11 cellular contexts compared by ENCODE assay signal in genomic region chr14:76473381-76474263, GRCh38.
A peak's percentile ranks its signal among the peaks of the same experiment; 100 is the strongest.
DNase-seq lines count a peak whose midpoint lies in the region; ATAC-seq and TF ChIP-seq lines count a peak whose summit lies in the region.
"Had no signal": no experiment of that assay in that cellular context is flagged by ENCODE, and none has a peak within 500 bp of the region (broad histone marks: within the 10 kb centered on the region; RNA-seq: fewer than 3 reads in every experiment).

No MANE protein-coding gene starts in this region.

- no peak for TF ChIP-seq POLR2A in gastrocnemius medialis (IDR thresholded peaks at IDR 0.05)
- no peak for TF ChIP-seq POLR2A in erythroblast (IDR thresholded peaks at IDR 0.05; ENCODE audit: low read length)

- no peaks in the 10 kb centered on the region for H3K9me3 ChIP-seq in SJCRH30 (replicated peaks)
- H3K9me3 ChIP-seq in gastrocnemius medialis, result no peaks in the 10 kb centered on the region
- H3K9me3 ChIP-seq: HAP-1 had no signal

- peak overlapping the region; percentile 15; the same call in 1 of the 2 replicates for H3K4me3 ChIP-seq in SJCRH30
- H3K4me3 ChIP-seq in gastrocnemius medialis, result peak overlapping the region; percentile 30 to 45 (median 38)
- H3K4me3 ChIP-seq: HAP-1 had no signal

- H3K27ac ChIP-seq in SJCRH30 (no peak overlapping the region), gastrocnemius medialis (peak overlapping the region; percentile 64 to 80 (median 77))
- H3K27ac ChIP-seq: KMS-11 had no signal

- DNase-seq in SJCRH30 (peak; percentile 23 to 50), left ventricle myocardium superior (peak; percentile 68), gastrocnemius medialis (peak; percentile 51 to 84), omental fat pad (ENCODE audit: low spot score) (no peak), erythroblast (lab: John Stamatoyannopoulos, UW) (no peak), NCI-H446 treated with DMSO at 0.1 percent for 48 hours (lab: John Stamatoyannopoulos, UW) (no peak)

- in situ Hi-C loops in gastrocnemius medialis (cut with MboI; ENCODE audit: low sequenced_read_pairs in 4 of 4), result no loop called here

- H3K4me1 ChIP-seq in SJCRH30 (peaks cover 5% of the 10 kb centered on the region), gastrocnemius medialis (peaks cover 37 to 44% of the 10 kb centered on the region in 2 donors)
- H3K4me1 ChIP-seq: HAP-1 had no signal

- intact Hi-C loops in left ventricle myocardium superior (cut with micrococcal nuclease) (no loop called here), gastrocnemius medialis (cut with DNase I; ENCODE audit: low total_unique reads) (loop anchor here (2.0 to 10.0 kb wide), 2 partner anchors 319 to 341 kb away; partner anchors contain the start of gene ANGEL1)

- H3K27me3 ChIP-seq in SJCRH30 (no peaks in the 10 kb centered on the region), gastrocnemius medialis (no peaks in the 10 kb centered on the region)

- H3K36me3 ChIP-seq in SJCRH30, result no peaks in the 10 kb centered on the region
- H3K36me3 ChIP-seq in gastrocnemius medialis, result no peaks in the 10 kb centered on the region
- H3K36me3 ChIP-seq: HAP-1 had no signal

- TF ChIP-seq CTCF in GM12873 (IDR thresholded peaks at IDR 0.05; ENCODE audit: insufficient read depth, low read depth, low read length, missing control alignments) (peak; percentile 10), gastrocnemius medialis (IDR thresholded peaks at IDR 0.05 in 4 of 5, conservative IDR thresholded peaks at IDR 0.05 in 1 of 5) (peak in 1 of 5 experiments; percentile 11), omental fat pad (IDR thresholded peaks at IDR 0.05) (no peak)

- ATAC-seq in left ventricle myocardium superior (peak; percentile 97), gastrocnemius medialis (peak; percentile 93 to 94), omental fat pad (ENCODE audit: low FRiP score) (no peak), HG02981 (IDR thresholded peaks at IDR 0.05; ENCODE audit: unreplicated experiment) (no peak)
- ATAC-seq: Panc1 had no signal

Comparison
In these comparisons a context has a peak if more than half of its experiments do, and no peak if none do; other contexts are left out.
1. DNase-seq: peak in SJCRH30 (2 of 2), left ventricle myocardium superior (single experiment) and gastrocnemius medialis (2 of 2); none in omental fat pad (single experiment), erythroblast (0 of 2) and NCI-H446 treated with DMSO at 0.1 percent for 48 hours (single experiment).
2. ATAC-seq: peak in left ventricle myocardium superior (single experiment) and gastrocnemius medialis (2 of 2); none in omental fat pad (single experiment) and HG02981 (single experiment).